In genomic region chr9:131609116-131609830, GRCh38 we compare ENCODE assay signal across 9 cellular contexts.
A peak's percentile ranks its signal among the peaks of the same experiment; 100 is the strongest.
DNase-seq lines count a peak whose midpoint lies in the region; TF ChIP-seq lines count a peak whose summit lies in the region.
"Had no signal": no experiment of that assay in that cellular context is flagged by ENCODE, and none has a peak within 500 bp of the region (broad histone marks: within the 10 kb centered on the region; RNA-seq: fewer than 3 reads in every experiment).

No MANE protein-coding gene starts in this region.

- intact Hi-C loops in uterus (cut with DNase I; ENCODE audit: low total_unique reads) = no loop called here

- TF ChIP-seq POLR2A in uterus (IDR thresholded peaks at IDR 0.05) = no peak

- peaks cover 96% of the 10 kb centered on the region for H3K36me3 Mint-ChIP-seq in activated T-cell treated with anti-CD3 and anti-CD28 coated beads, Interleukin-2, amount 50 U/mL, for 24 hours (ENCODE audit: low read depth)

- in situ Hi-C loops in HAP-1 (cut with MboI; ENCODE audit: low sequenced_read_pairs) = no loop called here

- H3K4me3 Mint-ChIP-seq in activated T-cell treated with anti-CD3 and anti-CD28 coated beads, Interleukin-2, amount 50 U/mL, for 24 hours = no peak overlapping the region

- peak overlapping the region; percentile 1 for H3K27ac Mint-ChIP-seq in activated T-cell treated with anti-CD3 and anti-CD28 coated beads, Interleukin-2, amount 50 U/mL, for 24 hours

- H3K27me3 ChIP-seq in uterus (no peaks in the 10 kb centered on the region), HAP-1 (ENCODE audit: low read depth) (no peaks in the 10 kb centered on the region)
- no peaks in the 10 kb centered on the region for H3K27me3 ChIP-seq in effector memory CD4-positive, alpha-beta T cell (replicated peaks; ENCODE audit: control insufficient read depth, insufficient read depth, low read length, poor library complexity, severe bottlenecking)

- TF ChIP-seq CTCF in uterus (IDR thresholded peaks at IDR 0.05) = no peak

- no peaks in the 10 kb centered on the region for H3K27me3 Mint-ChIP-seq in activated T-cell treated with anti-CD3 and anti-CD28 coated beads, Interleukin-2, amount 50 U/mL, for 24 hours

- H3K9me3 Mint-ChIP-seq in activated T-cell treated with anti-CD3 and anti-CD28 coated beads, Interleukin-2, amount 50 U/mL, for 24 hours = no peaks in the 10 kb centered on the region

- peak overlapping the region; percentile 85 to 97 for H3K27ac ChIP-seq in uterus
- H3K27ac ChIP-seq in effector memory CD4-positive, alpha-beta T cell (ENCODE audit: insufficient read depth, low read length, poor library complexity, severe bottlenecking) = no peak overlapping the region
- H3K27ac ChIP-seq: C4-2B had no signal

- H3K4me1 Mint-ChIP-seq in activated T-cell treated with anti-CD3 and anti-CD28 coated beads, Interleukin-2, amount 50 U/mL, for 24 hours (ENCODE audit: low read depth) = no peaks in the 10 kb centered on the region

- DNase-seq in activated T-cell treated with anti-CD3 and anti-CD28 coated beads, Interleukin-2, amount 50 U/mL, for 24 hours = no peak
- DNase-seq in activated T-cell treated with anti-CD3 and anti-CD28 coated beads for 4 hours (no peak), dermis blood vessel endothelial cell (peak; percentile 19), lung microvascular endothelial cell (ENCODE audit: low read depth in 2 of 2) (peak; percentile 49 to 64), uterus (peak; percentile 66 to 80), HAP-1 (ENCODE audit: low spot score in 2 of 2) (no peak), DMS79 (lab: John Stamatoyannopoulos, UW) (no peak)
- no peak for DNase-seq in effector memory CD4-positive, alpha-beta T cell

- H3K9me3 ChIP-seq in uterus (no peaks in the 10 kb centered on the region), HAP-1 (no peaks in the 10 kb centered on the region)
- no peaks in the 10 kb centered on the region for H3K9me3 ChIP-seq in effector memory CD4-positive, alpha-beta T cell (ENCODE audit: control insufficient read depth, low read length)

- H3K4me1 ChIP-seq in uterus (peaks cover 17 to 23% of the 10 kb centered on the region in 2 donors), HAP-1 (no peaks in the 10 kb centered on the region)
- no peaks in the 10 kb centered on the region for H3K4me1 ChIP-seq in effector memory CD4-positive, alpha-beta T cell (ENCODE audit: control insufficient read depth, insufficient read depth, low read length, poor library complexity, severe bottlenecking)

- H3K4me3 ChIP-seq in uterus (no peak overlapping the region), HAP-1 (no peak overlapping the region)
- no peak overlapping the region for H3K4me3 ChIP-seq in effector memory CD4-positive, alpha-beta T cell (ENCODE audit: insufficient read depth, low read depth, low read length, poor library complexity, severe bottlenecking)

- H3K36me3 ChIP-seq in uterus (no peaks in the 10 kb centered on the region), HAP-1 (replicated peaks) (peaks cover 4% of the 10 kb centered on the region; the same call in 1 of the 2 replicates)
- H3K36me3 ChIP-seq in effector memory CD4-positive, alpha-beta T cell (ENCODE audit: control insufficient read depth, insufficient read depth, low read length) = peaks cover 54% of the 10 kb centered on the region

Comparison
In these comparisons a context has a peak if more than half of its experiments do, and no peak if none do; other contexts are left out.
1. DNase-seq: peak in dermis blood vessel endothelial cell (single experiment), lung microvascular endothelial cell (2 of 2) and uterus (2 of 2); none in activated T-cell treated with anti-CD3 and anti-CD28 coated beads, Interleukin-2, amount 50 U/mL, for 24 hours (single experiment), activated T-cell treated with anti-CD3 and anti-CD28 coated beads for 4 hours (single experiment), effector memory CD4-positive, alpha-beta T cell (0 of 3), HAP-1 (0 of 2) and DMS79 (single experiment).